In genomic region chr12:31867292-31867691, GRCh38 we compare ENCODE assay signal across 15 cellular contexts.
DNase-seq lines count a peak whose midpoint lies in the region; ATAC-seq, FAIRE-seq and TF ChIP-seq lines count a peak whose summit lies in the region.
"Had no signal": no experiment of that assay in that cellular context is flagged by ENCODE, and none has a peak within 500 bp of the region (broad histone marks: within the 10 kb centered on the region; RNA-seq: fewer than 3 reads in every experiment).

No MANE protein-coding gene starts in this region.

- H3K27ac ChIP-seq in DND-41 (ENCODE audit: low read length) (no peak overlapping the region), SU-DHL-6 (ENCODE audit: low read depth, low read length) (peak overlapping the region; percentile 48)

- TF ChIP-seq CTCF in DND-41 (IDR thresholded peaks at IDR 0.05; ENCODE audit: borderline replicate concordance, extremely low read depth, low read length, poor library complexity, severe bottlenecking) (no peak), SU-DHL-6 (IDR thresholded peaks at IDR 0.05; ENCODE audit: insufficient read depth, low read length, poor library complexity, severe bottlenecking) (no peak)

- H3K27ac Mint-ChIP-seq in memory B cell, result peak overlapping the region; percentile 84

- peak overlapping the region; percentile 34 for H3K4me3 Mint-ChIP-seq in memory B cell

- no peaks in the 10 kb centered on the region for H3K9me2 ChIP-seq in SU-DHL-6 (replicated peaks; ENCODE audit: insufficient read depth, low read length)

- H3K4me3 ChIP-seq in DND-41 (ENCODE audit: low read depth in 1 of 2, low read length in 2 of 2) (no peak overlapping the region), SU-DHL-6 (ENCODE audit: insufficient read depth, low read length, poor library complexity, severe bottlenecking) (no peak overlapping the region)

- H3K79me2 ChIP-seq in DND-41 (ENCODE audit: insufficient read depth, low read length) (no peaks in the 10 kb centered on the region), SU-DHL-6 (ENCODE audit: insufficient read depth, low read length) (no peaks in the 10 kb centered on the region)

- H3K9me3 Mint-ChIP-seq in memory B cell, result peaks cover 1% of the 10 kb centered on the region

- no peak overlapping the region for H3K9ac ChIP-seq in DND-41 (ENCODE audit: low read depth, low read length)
- no peak overlapping the region for H3K9ac ChIP-seq in SU-DHL-6 (ENCODE audit: low read length)

- peaks cover 5% of the 10 kb centered on the region for H3K9me3 ChIP-seq in DND-41 (ENCODE audit: insufficient read depth, low read length, severe bottlenecking)
- no peaks in the 10 kb centered on the region for H3K9me3 ChIP-seq in SU-DHL-6 (ENCODE audit: insufficient read depth, low read length)

- FAIRE-seq in GM18507 (lab: Jason Lieb, UNC), result peak; percentile 31
- FAIRE-seq: RCC 7860 had no signal

- no peaks in the 10 kb centered on the region for H3F3A ChIP-seq in SU-DHL-6 (ENCODE audit: insufficient read depth)

- H3K27me3 Mint-ChIP-seq in memory B cell, result no peaks in the 10 kb centered on the region

- H3K36me3 Mint-ChIP-seq in memory B cell, result peaks cover 15% of the 10 kb centered on the region

- no peaks in the 10 kb centered on the region for H3K36me3 ChIP-seq in DND-41 (ENCODE audit: insufficient read depth, low read length)
- no peaks in the 10 kb centered on the region for H3K36me3 ChIP-seq in SU-DHL-6 (ENCODE audit: low read length)

- H3K4me1 Mint-ChIP-seq in memory B cell, result peaks cover 16% of the 10 kb centered on the region

- ATAC-seq in DND-41 (ENCODE audit: insufficient read depth, low read depth) (no peak), memory B cell (ENCODE audit: low read depth) (peak; percentile 77)

- DNase-seq in DND-41 (no peak), GM18507 (ENCODE audit: extremely low spot score, insufficient read length, low read depth) (no peak), memory B cell (ENCODE audit: low spot score in 2 of 2) (no peak), NCI-H226 (no peak), pons (ENCODE audit: low spot score) (no peak), anterior cingulate cortex (lab: John Stamatoyannopoulos, UW) (no peak)
- DNase-seq: GOT3, KG1, NCI-H1092 treated with DMSO at 0.1 percent for 48 hours, NCI-H1694, NCI-H446, NCI-H748 treated with DMSO at 0.1 percent for 48 hours, SHP77 had no signal

- H2AFZ ChIP-seq in DND-41 (ENCODE audit: low read depth, low read length) (peak overlapping the region; percentile 49; the same call in 1 of the 2 replicates), SU-DHL-6 (ENCODE audit: low read depth, low read length, severe bottlenecking) (no peak overlapping the region)

- H3K4me1 ChIP-seq in DND-41 (ENCODE audit: insufficient read depth, low read length), result no peaks in the 10 kb centered on the region

- H3K27me3 ChIP-seq in DND-41 (ENCODE audit: insufficient read depth, low read length, poor library complexity), result no peaks in the 10 kb centered on the region
- no peaks in the 10 kb centered on the region for H3K27me3 ChIP-seq in SU-DHL-6 (ENCODE audit: low read length)

- no peaks in the 10 kb centered on the region for H4K20me1 ChIP-seq in DND-41 (ENCODE audit: insufficient read depth, low read length)
- no peaks in the 10 kb centered on the region for H4K20me1 ChIP-seq in SU-DHL-6 (ENCODE audit: low read depth, low read length)

- H3K4me2 ChIP-seq in DND-41 (ENCODE audit: insufficient read depth, low read length) (no peak overlapping the region), SU-DHL-6 (ENCODE audit: low read depth, low read length, poor library complexity, severe bottlenecking) (peak overlapping the region; percentile 35)
